24 cellular contexts compared by ENCODE assay signal in the genomic region with DNA sequence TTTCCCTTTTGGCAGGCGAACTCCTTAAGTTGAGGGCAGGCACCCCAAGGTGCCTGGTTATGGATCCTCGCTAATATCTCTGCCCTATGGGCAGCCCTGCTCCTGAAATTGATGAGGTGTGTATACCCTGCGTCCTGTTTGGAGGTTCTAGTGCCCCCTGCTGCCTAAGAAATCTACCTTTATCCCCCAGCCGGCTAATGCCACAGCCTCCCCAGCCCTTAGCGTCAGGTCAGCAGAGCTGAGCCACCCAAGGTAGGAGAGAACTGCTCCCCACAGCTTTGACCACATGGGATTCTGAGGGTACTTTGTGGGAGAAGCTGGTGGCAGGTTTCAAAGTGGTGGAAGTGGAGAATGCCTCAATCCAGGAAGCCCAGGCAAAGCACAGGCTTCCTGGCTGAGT.
"Had no signal": no experiment of that assay in that cellular context is flagged by ENCODE, and none has a peak within 500 bp of the region (broad histone marks: within the 10 kb centered on the region; RNA-seq: fewer than 3 reads in every experiment).

No MANE protein-coding gene starts in this region.

- H3K27ac ChIP-seq: Peyer's patch, RWPE1, SJCRH30 had no signal

- H3K4me1 ChIP-seq: Peyer's patch, SJCRH30 had no signal

- H3K36me3 ChIP-seq: MG63, Peyer's patch, SJCRH30 had no signal

- H3K27ac Mint-ChIP-seq: activated CD8-positive, alpha-beta T cell treated with anti-CD3 and anti-CD28 coated beads, Interleukin-2, amount 10 ng/mL, durations not matched to agents 7 days and 5 days; activated naive CD8-positive, alpha-beta T cell treated with anti-CD3 and anti-CD28 coated beads, Interleukin-2, amount 50 U/mL, for 24 hours had no signal

- ATAC-seq: activated CD8-positive, alpha-beta T cell treated with anti-CD3 and anti-CD28 coated beads, Interleukin-2, amount 10 ng/mL, durations not matched to agents 7 days and 5 days; activated naive CD4-positive, alpha-beta T cell treated with anti-CD3 and anti-CD28 coated beads, Interleukin-2, amount 50 U/mL, for 72 hours; activated naive CD8-positive, alpha-beta T cell treated with anti-CD3 and anti-CD28 coated beads, Interleukin-2, amount 50 U/mL, for 24 hours had no signal

- H3K4me1 Mint-ChIP-seq: activated naive CD8-positive, alpha-beta T cell treated with anti-CD3 and anti-CD28 coated beads, Interleukin-2, amount 50 U/mL, for 24 hours; central memory CD8-positive, alpha-beta T cell had no signal

- DNase-seq: activated CD4-positive, alpha-beta T cell treated with anti-CD3 and anti-CD28 coated beads for 48 hours; activated CD4-positive, alpha-beta T cell treated with anti-CD3 and anti-CD28 coated beads, Interleukin-2, amount 50 U/mL, for 4 hours; activated CD4-positive, CD25-positive, alpha-beta regulatory T cell treated with anti-CD3 and anti-CD28 coated beads, Interleukin-2, amount 50 U/mL, for 72 hours; activated CD8-positive, alpha-beta memory T cell treated with anti-CD3 and anti-CD28 coated beads, Interleukin-2, amount 50 U/mL, for 48 hours; activated CD8-positive, alpha-beta T cell treated with anti-CD3 and anti-CD28 coated beads, Interleukin-2, amount 10 ng/mL, durations not matched to agents 7 days and 5 days; activated effector memory CD4-positive, alpha-beta T cell treated with Interleukin-2 at 50 U/mL for 16 hours; activated naive CD4-positive, alpha-beta T cell treated with Interleukin-2 at 50 U/mL for 16 hours; activated naive CD8-positive, alpha-beta T cell treated with anti-CD3 and anti-CD28 coated beads, Interleukin-2, amount 50 U/mL, for 24 hours; activated T-cell treated with anti-CD3 and anti-CD28 coated beads, Interleukin-2, amount 50 U/mL, for 1 hour; amniotic stem cell; MG63; NCI-H1105 treated with DMSO at 0.1 percent for 48 hours; NCI-H1436 treated with DMSO at 0.1 percent for 48 hours; NCI-H187; NCI-H2081; NCI-H510A treated with DMSO at 0.1 percent for 48 hours; Peyer's patch; Right ventricle myocardium superior; SJCRH30; SK-N-SH had no signal

- H3K36me3 Mint-ChIP-seq: brain had no signal

- H3K27me3 ChIP-seq: MG63, Peyer's patch, SJCRH30 had no signal

- H3K4me3 Mint-ChIP-seq: activated CD8-positive, alpha-beta T cell treated with anti-CD3 and anti-CD28 coated beads, Interleukin-2, amount 10 ng/mL, durations not matched to agents 7 days and 5 days; activated naive CD8-positive, alpha-beta T cell treated with anti-CD3 and anti-CD28 coated beads, Interleukin-2, amount 50 U/mL, for 24 hours; brain; central memory CD8-positive, alpha-beta T cell had no signal

- H3K9me3 Mint-ChIP-seq: activated naive CD8-positive, alpha-beta T cell treated with anti-CD3 and anti-CD28 coated beads, Interleukin-2, amount 50 U/mL, for 24 hours; central memory CD8-positive, alpha-beta T cell had no signal

- H3K4me3 ChIP-seq: MG63, Peyer's patch, SJCRH30 had no signal

- H3K27me3 Mint-ChIP-seq: activated naive CD8-positive, alpha-beta T cell treated with anti-CD3 and anti-CD28 coated beads, Interleukin-2, amount 50 U/mL, for 24 hours; brain; central memory CD8-positive, alpha-beta T cell had no signal

- H3K9me3 ChIP-seq: MG63, Peyer's patch, SJCRH30, SK-N-SH had no signal
